37 cellular contexts compared by ENCODE assay signal in genomic region chr16:8739989-8740704, GRCh38. TPM values are rescaled to one million over a fixed set of nuclear protein-coding genes. Genes with fewer than 3 reads are reported as not detected.
DNase-seq lines count a peak whose midpoint lies in the region; ATAC-seq, FAIRE-seq and TF ChIP-seq lines count a peak whose summit lies in the region.
"Had no signal": no experiment of that assay in that cellular context is flagged by ENCODE, and none has a peak within 500 bp of the region (broad histone marks: within the 10 kb centered on the region; RNA-seq: fewer than 3 reads in every experiment).

No MANE protein-coding gene starts in this region.

- no peaks in the 10 kb centered on the region for H3K36me3 ChIP-seq in left ventricle myocardium inferior
- no peaks in the 10 kb centered on the region for H3K36me3 ChIP-seq in H1 (ENCODE audit: control insufficient read depth in 2 of 4, insufficient read depth in 4 of 4, low read length in 3 of 4)
- H3K36me3 ChIP-seq in mucosa of descending colon (ENCODE audit: low read depth) = no peaks in the 10 kb centered on the region
- no peaks in the 10 kb centered on the region for H3K36me3 ChIP-seq in upper lobe of right lung
- H3K36me3 ChIP-seq: MG63 had no signal

- ATAC-seq in mucosa of descending colon (peak; percentile 11), upper lobe of right lung (no peak), HG02852 (IDR thresholded peaks at IDR 0.05; ENCODE audit: unreplicated experiment) (no peak)

- no peak overlapping the region for H3K18ac ChIP-seq in H1 (ENCODE audit: extremely low read depth, low read length)

- no peak overlapping the region for H3K4me2 ChIP-seq in H1 (ENCODE audit: insufficient read depth in 1 of 2, low read depth in 2 of 2, low read length in 2 of 2)
- H3K4me2 ChIP-seq: KMS-11, SK-N-SH had no signal

- H2BK5ac ChIP-seq in H1 (ENCODE audit: low read depth, low read length) = no peak overlapping the region

- CTCF ChIA-PET in H1 (lab: Charles Lee; ENCODE audit: partially characterized antibody) (interaction anchor here (0.6 to 1.0 kb wide), 2 partner anchors 43 to 78 kb away, joined by 3 read pairs; no protein-coding TSS in a partner anchor), HEK293T (lab: Yijun Ruan, JAX) (no interaction called here)

- no peak overlapping the region for H3K23ac ChIP-seq in H1 (ENCODE audit: insufficient read length)

- H2BK120ac ChIP-seq in H1 (replicated peaks; ENCODE audit: low read depth, low read length) = no peak overlapping the region

- H2AK5ac ChIP-seq in H1 (ENCODE audit: low read depth, low read length) = no peak overlapping the region

- TF ChIP-seq EP300 in H1 (IDR thresholded peaks at IDR 0.05; ENCODE audit: borderline replicate concordance in 1 of 2, low read depth in 2 of 2, low read length in 2 of 2) = no peak

- H3K79me1 ChIP-seq in H1 (ENCODE audit: low read depth, low read length) = no peaks in the 10 kb centered on the region

- H3K9ac ChIP-seq in H1 (replicated peaks in 1 of 4; ENCODE audit: extremely low read depth in 1 of 4, low read depth in 3 of 4, low read length in 3 of 4) = no peak overlapping the region
- H3K9ac ChIP-seq: KMS-11, parathyroid adenoma, SK-N-SH had no signal

- H2AFZ ChIP-seq in H1 (ENCODE audit: low read length) = no peak overlapping the region
- H2AFZ ChIP-seq: parathyroid adenoma had no signal

- TF ChIP-seq RAD21 in H1 (IDR thresholded peaks at IDR 0.05 in 1 of 2, conservative IDR thresholded peaks at IDR 0.05 in 1 of 2; ENCODE audit: low read depth in 2 of 2, low read length in 2 of 2) = no peak

- H2BK12ac ChIP-seq in H1 (ENCODE audit: low read depth, low read length) = no peak overlapping the region

- TF ChIP-seq POLR2A in H1 (IDR thresholded peaks at IDR 0.05; ENCODE audit: control extremely low read depth in 1 of 2, low read depth in 2 of 2, low read length in 2 of 2) = no peak

- no peak overlapping the region for H3K14ac ChIP-seq in H1 (ENCODE audit: insufficient read length)

- H4K8ac ChIP-seq in H1 (ENCODE audit: extremely low read depth, insufficient read depth, low read length) = no peak overlapping the region

- intact Hi-C loops in left ventricle myocardium inferior (cut with micrococcal nuclease) = no loop called here
- intact Hi-C loops in cardiac septum (cut with DNase I) = no loop called here
- intact Hi-C loops in mucosa of descending colon (cut with DNase I, micrococcal nuclease) = no loop called here
- intact Hi-C loops in upper lobe of right lung (cut with DNase I) = no loop called here

- TF ChIP-seq CTCF in left ventricle myocardium inferior (IDR thresholded peaks at IDR 0.05; ENCODE audit: borderline replicate concordance) = no peak
- no peak for TF ChIP-seq CTCF in H1 (IDR thresholded peaks at IDR 0.05; ENCODE audit: control extremely low read depth in 1 of 3, insufficient read depth in 1 of 3, low read depth in 1 of 3, low read length in 3 of 3)
- no peak for TF ChIP-seq CTCF in mucosa of descending colon (IDR thresholded peaks at IDR 0.05)
- TF ChIP-seq CTCF in upper lobe of right lung (IDR thresholded peaks at IDR 0.05) = no peak

- WGBS in H1 (ENCODE audit: extremely low coverage in 1 of 2, insufficient coverage in 1 of 2, insufficient read length in 1 of 2, insufficient replicate concordance in 2 of 2, low coverage in 1 of 2, low lambda C conversion rate in 2 of 2, missing lambda C conversion rate in 1 of 2), 2 experiments = 94% methylated on average over 13 of the region's 13 CpGs; no CpG with 5 or more reads in 1 of the 2 experiments

- POLR2A ChIA-PET in H1 (lab: Charles Lee; ENCODE audit: partially characterized antibody) (no interaction called here), HEK293T (lab: Yijun Ruan, JAX) (no interaction called here)

- H3K4me1 ChIP-seq in left ventricle myocardium inferior (peaks cover 25% of the 10 kb centered on the region), H1 (replicated peaks in 1 of 4; ENCODE audit: control insufficient read depth in 3 of 4, insufficient read depth in 4 of 4, low read length in 3 of 4) (peaks cover 0 to 3% (median 0%) of the 10 kb centered on the region in 4 experiments; a peak in 2 of 7 replicates), mucosa of descending colon (ENCODE audit: low read depth) (peaks cover 5% of the 10 kb centered on the region), upper lobe of right lung (no peaks in the 10 kb centered on the region)
- H3K4me1 ChIP-seq: parathyroid adenoma had no signal

- H3K4me3 ChIP-seq in left ventricle myocardium inferior (no peak overlapping the region), H1 (ENCODE audit: extremely low read depth in 1 of 4, insufficient read depth in 2 of 4, low read depth in 3 of 4, low read length in 4 of 4) (no peak overlapping the region), mucosa of descending colon (no peak overlapping the region), upper lobe of right lung (no peak overlapping the region)
- H3K4me3 ChIP-seq: esophagus muscularis mucosa, MG63, tibial nerve had no signal

- H3K4ac ChIP-seq in H1 (replicated peaks; ENCODE audit: insufficient read length, low read depth, low read length) = no peak overlapping the region

- no peak overlapping the region for H3K56ac ChIP-seq in H1 (replicated peaks; ENCODE audit: insufficient read length, low read depth, low read length)

- 0 out of 2 replicates have a peak overlapping the region, but pooled peaks have one; percentile 61 for H2BK15ac ChIP-seq in H1 (ENCODE audit: low read length)

- H2BK20ac ChIP-seq in H1 (ENCODE audit: low read length) = no peak overlapping the region

- no peak overlapping the region for H4K91ac ChIP-seq in H1 (replicated peaks; ENCODE audit: insufficient read length, low read length)

- no peak overlapping the region for H4K5ac ChIP-seq in H1 (ENCODE audit: insufficient read length, low read depth, low read length)

- H3K27ac ChIP-seq in left ventricle myocardium inferior (replicated peaks) (peak overlapping the region; percentile 74), H1 (ENCODE audit: low read depth, low read length) (no peak overlapping the region), upper lobe of right lung (no peak overlapping the region)
- H3K27ac ChIP-seq: esophagus muscularis mucosa, KMS-11, parathyroid adenoma, tibial nerve had no signal

- no peaks in the 10 kb centered on the region for H4K20me1 ChIP-seq in H1 (replicated peaks in 1 of 2; ENCODE audit: control insufficient read depth in 1 of 2, insufficient read depth in 2 of 2, low read length in 2 of 2)

- peaks cover 6% of the 10 kb centered on the region for H3K9me3 ChIP-seq in left ventricle myocardium inferior (replicated peaks)
- 0 out of 4 replicates have a peak, but pooled peaks cover 0 to 3% of the 10 kb centered on the region in 2 experiments for H3K9me3 ChIP-seq in H1 (ENCODE audit: insufficient read depth in 2 of 2, low read depth in 1 of 2, low read length in 1 of 2)
- H3K9me3 ChIP-seq in mucosa of descending colon = no peaks in the 10 kb centered on the region
- no peaks in the 10 kb centered on the region for H3K9me3 ChIP-seq in upper lobe of right lung
- H3K9me3 ChIP-seq: BE2C, esophagus muscularis mucosa, MG63, SK-N-SH, tibial nerve had no signal

- H3K27me3 ChIP-seq in left ventricle myocardium inferior (ENCODE audit: low read depth) (no peaks in the 10 kb centered on the region), H1 (replicated peaks in 1 of 4; ENCODE audit: control insufficient read depth in 3 of 4, extremely low read depth in 1 of 4, insufficient read depth in 3 of 4, low read length in 3 of 4) (no peaks in the 10 kb centered on the region), upper lobe of right lung (no peaks in the 10 kb centered on the region)
- H3K27me3 ChIP-seq: BE2C, esophagus muscularis mucosa, tibial nerve had no signal

- DNase-seq in left ventricle myocardium inferior = no peak
- no peak for DNase-seq in cardiac septum (ENCODE audit: low spot score)
- DNase-seq in H1 (ENCODE audit: low read depth in 1 of 2, low spot score in 2 of 2) = no peak
- DNase-seq in mucosa of descending colon = peak in 1 of 3 donors; percentile 7
- peak; percentile 29 for DNase-seq in upper lobe of right lung
- no peak for DNase-seq in HEK293T (ENCODE audit: extremely low spot score)
- DNase-seq in HuH-7.5 (ENCODE audit: low spot score) = no peak
- DNase-seq: ACHN; activated CD4-positive, alpha-beta T cell treated with anti-CD3 and anti-CD28 coated beads, Interleukin-2, amount 50 U/mL, for 48 hours; activated CD4-positive, CD25-positive, alpha-beta regulatory T cell treated with anti-CD3 and anti-CD28 coated beads, Interleukin-2, amount 50 U/mL, for 72 hours; activated T-cell treated with anti-CD3 and anti-CD28 coated beads, Interleukin-2, amount 50 U/mL, for 48 hours; BE2C; CD8-positive, alpha-beta memory T cell; cerebellar nuclear complex; dermis blood vessel endothelial cell; DMS 273 treated with DMSO at 0.1 percent for 48 hours; foreskin fibroblast; head of caudate nucleus; kidney glomerular epithelial cell; MG63; NCI-H1436; NCI-H2107; NCI-H446 treated with DMSO at 0.1 percent for 48 hours; NCI-H82; RPMI8226; SK-N-SH; stimulated activated CD4-positive, alpha-beta T cell treated with anti-CD3 and anti-CD28 coated beads, Interleukin-4, amount 100 ng/mL, for 1 hour had no signal

- H3K79me2 ChIP-seq in H1 (ENCODE audit: control insufficient read depth in 1 of 2, insufficient read depth in 2 of 2, low read length in 2 of 2) = no peaks in the 10 kb centered on the region
- H3K79me2 ChIP-seq: parathyroid adenoma had no signal

- H3K23me2 ChIP-seq in H1 (ENCODE audit: low read depth, low read length) = no peaks in the 10 kb centered on the region

- FAIRE-seq in H1 (lab: Jason Lieb, UNC) = no peak
- FAIRE-seq: astrocyte, endometrium, GM19239, H54, TTC549 had no signal

RNA-seq across cellular contexts. Expression of gene TMEM186, which starts 57.3 kb away (rescaled TPM):
- total RNA-seq in left ventricle myocardium inferior (16.4 TPM), cardiac septum (10.4 TPM), mucosa of descending colon (10 to 100 TPM; 12.2 to 13.9 (median 13.2) TPM), upper lobe of right lung (9.1 TPM)
- total RNA-seq in H1 (2021; fragmentation: NEBNext Ultra II Directional; extraction: Animal tissue kit (Norgen Biotek cat#: 25700)) = 13.1 and 14.3 TPM in 2 replicates
- 10.5 and 13.1 TPM in 2 replicates for polyA plus RNA-seq in H1 (2011; rRNA removed)
- 14.6 TPM for polyA plus RNA-seq in H1 (2011; cell fraction: cytosol; rRNA removed)
- polyA plus RNA-seq in H1 (2011; cell fraction: nucleus; rRNA removed) = 9.6 TPM
- 17.3 to 18.4 TPM (median 17.8 TPM) in 4 replicates for polyA plus RNA-seq in H1 (2012, experiment 1 of 2)
- polyA plus RNA-seq in H1 (2012, experiment 2 of 2) = 6.8 TPM
- polyA plus RNA-seq in H1 (2013, experiment 1 of 2) = 9.0 TPM
- polyA plus RNA-seq in H1 (2013, experiment 2 of 2) = 9.3 TPM
- 14.3 and 15.0 TPM in 2 replicates for polyA minus RNA-seq in H1 (2011; rRNA and poly(A)+ RNA removed)
- 6.2 TPM for polyA minus RNA-seq in H1 (2011; cell fraction: cytosol; rRNA and poly(A)+ RNA removed)
- 7.2 TPM for polyA minus RNA-seq in H1 (2011; cell fraction: nucleus; rRNA and poly(A)+ RNA removed)

RNA-seq across cellular contexts. Expression of gene PMM2, which starts 57.5 kb away (rescaled TPM):
- 13.7 TPM for total RNA-seq in left ventricle myocardium inferior
- 22.5 TPM for total RNA-seq in cardiac septum
- 47.0 and 49.4 TPM in 2 replicates for total RNA-seq in H1 (2021; fragmentation: NEBNext Ultra II Directional; extraction: Animal tissue kit (Norgen Biotek cat#: 25700))
- 26.2 and 40.0 TPM in 2 replicates for polyA plus RNA-seq in H1 (2011; rRNA removed)
- polyA plus RNA-seq in H1 (2011; cell fraction: cytosol; rRNA removed) = 30.8 TPM
- polyA plus RNA-seq in H1 (2011; cell fraction: nucleus; rRNA removed) = 27.0 TPM
- 37.0 to 41.9 TPM (median 40.4 TPM) in 4 replicates for polyA plus RNA-seq in H1 (2012, experiment 1 of 2)
- 33.6 TPM for polyA plus RNA-seq in H1 (2012, experiment 2 of 2)
- polyA plus RNA-seq in H1 (2013, experiment 1 of 2) = 47.0 TPM
- 45.2 TPM for polyA plus RNA-seq in H1 (2013, experiment 2 of 2)
- polyA minus RNA-seq in H1 (2011; rRNA and poly(A)+ RNA removed) = 15.1 TPM in 2 replicates
- 23.6 TPM for polyA minus RNA-seq in H1 (2011; cell fraction: cytosol; rRNA and poly(A)+ RNA removed)
- polyA minus RNA-seq in H1 (2011; cell fraction: nucleus; rRNA and poly(A)+ RNA removed) = 22.8 TPM
- total RNA-seq in mucosa of descending colon = 10 to 100 TPM; 46.4 to 77.9 (median 74.9) TPM
- 36.8 TPM for total RNA-seq in upper lobe of right lung
